In genomic region chr3:187808466-187809291, GRCh38 we compare ENCODE assay signal across 10 cellular contexts.
A peak's percentile ranks its signal among the peaks of the same experiment; 100 is the strongest.
DNase-seq lines count a peak whose midpoint lies in the region; ATAC-seq, FAIRE-seq and TF ChIP-seq lines count a peak whose summit lies in the region.
"Had no signal": no experiment of that assay in that cellular context is flagged by ENCODE, and none has a peak within 500 bp of the region (broad histone marks: within the 10 kb centered on the region; RNA-seq: fewer than 3 reads in every experiment).

No MANE protein-coding gene starts in this region.

- CTCF ChIA-PET in CD4-positive, alpha-beta T cell (lab: Charles Lee): no interaction called here

- peaks cover 2% of the 10 kb centered on the region for H3K27me3 Mint-ChIP-seq in endodermal cell (ENCODE audit: insufficient read depth)
- H3K27me3 Mint-ChIP-seq in CD4-positive, alpha-beta T cell: no peaks in the 10 kb centered on the region
- H3K27me3 Mint-ChIP-seq: activated B cell treated with CpG ODN at 0.5 μM for 24 hours had no signal

- no peak overlapping the region for H3K4me3 ChIP-seq in endodermal cell (ENCODE audit: low read length)
- H3K4me3 ChIP-seq in pancreas: peak overlapping the region in 1 of 4 donors; percentile 11

- intact Hi-C loops in pancreas (cut with DNase I): no loop called here
- intact Hi-C loops in CD4-positive, alpha-beta T cell (cut with DNase I, micrococcal nuclease): no loop called here

- H3K9ac ChIP-seq in endodermal cell (ENCODE audit: extremely low read depth, low read length, poor library complexity, severe bottlenecking): no peak overlapping the region

- 85 to 92% methylated on average over 5 to 12 of the region's 12 CpGs for WGBS in endodermal cell (ENCODE audit: insufficient coverage in 1 of 2, insufficient read length in 1 of 2), 2 experiments
- WGBS in pancreas, 2 donors: 28 to 29% methylated on average over 12 of the region's 12 CpGs

- no peak overlapping the region for H3K27ac ChIP-seq in endodermal cell (ENCODE audit: low read depth, low read length)
- H3K27ac ChIP-seq in pancreas: peak overlapping the region in 3 of 4 donors; percentile 32 to 48 (median 42)
- H3K27ac ChIP-seq in CD4-positive, alpha-beta T cell (ENCODE audit: low read depth, low read length): no peak overlapping the region

- H3K4me1 Mint-ChIP-seq in endodermal cell: peaks cover 21% of the 10 kb centered on the region
- H3K4me1 Mint-ChIP-seq in CD4-positive, alpha-beta T cell (ENCODE audit: low read depth): peaks cover 5% of the 10 kb centered on the region

- no peak overlapping the region for H3K4me3 Mint-ChIP-seq in endodermal cell
- H3K4me3 Mint-ChIP-seq in CD4-positive, alpha-beta T cell: no peak overlapping the region
- H3K4me3 Mint-ChIP-seq: activated B cell treated with CpG ODN at 0.5 μM for 24 hours had no signal

- TF ChIP-seq CTCF in endodermal cell (conservative IDR thresholded peaks at IDR 0.05) (no peak), pancreas (IDR thresholded peaks at IDR 0.05) (no peak)
- no peak for TF ChIP-seq CTCF in CD4-positive, alpha-beta T cell (IDR thresholded peaks at IDR 0.05)

- no peak overlapping the region for H3K27ac Mint-ChIP-seq in endodermal cell
- no peak overlapping the region for H3K27ac Mint-ChIP-seq in CD4-positive, alpha-beta T cell
- H3K27ac Mint-ChIP-seq: activated B cell treated with CpG ODN at 0.5 μM for 24 hours had no signal

- peak; percentile 47 to 75 (median 60) for ATAC-seq in pancreas
- ATAC-seq in CD4-positive, alpha-beta T cell (ENCODE audit: poor library complexity): no peak

- H3K4me1 ChIP-seq in endodermal cell (ENCODE audit: control insufficient read depth, insufficient read depth, low read length) (no peaks in the 10 kb centered on the region), pancreas (peaks cover 0 to 20% (median 6%) of the 10 kb centered on the region in 3 donors)

- DNase-seq in ELF-1 (ENCODE audit: low read depth, low spot score): peak; percentile 56
- peak; percentile 67 for DNase-seq in NCI-H526 treated with DMSO at 0.1 percent for 48 hours (lab: John Stamatoyannopoulos, UW)
- peak; percentile 57 for DNase-seq in endodermal cell
- DNase-seq in pancreas: peak in 1 of 6 donors; percentile 13
- DNase-seq in NK-92 (lab: John Stamatoyannopoulos, UW; ENCODE audit: unreplicated experiment): no peak
- DNase-seq in superior temporal gyrus (ENCODE audit: extremely low spot score): no peak
- no peak for DNase-seq in HUDEP-2 (lab: John Stamatoyannopoulos, UW; ENCODE audit: unreplicated experiment in 76 of 76)
- no peak for DNase-seq in CD4-positive, alpha-beta T cell
- DNase-seq: activated B cell treated with CpG ODN at 0.5 μM for 24 hours, NCI-H524 treated with DMSO at 0.1 percent for 48 hours had no signal

- FAIRE-seq in pancreas (lab: Jason Lieb, UNC): no peak

- H3K36me3 ChIP-seq in endodermal cell (ENCODE audit: control insufficient read depth, insufficient read depth, low read length): no peaks in the 10 kb centered on the region
- no peaks in the 10 kb centered on the region for H3K36me3 ChIP-seq in pancreas

- H3K9me3 ChIP-seq in endodermal cell (ENCODE audit: control insufficient read depth, low read length): peaks cover 5% of the 10 kb centered on the region
- H3K9me3 ChIP-seq in pancreas: no peaks in the 10 kb centered on the region
- no peaks in the 10 kb centered on the region for H3K9me3 ChIP-seq in CD4-positive, alpha-beta T cell (ENCODE audit: control insufficient read depth, low read length)

- no peaks in the 10 kb centered on the region for H3K27me3 ChIP-seq in endodermal cell (ENCODE audit: control insufficient read depth, insufficient read depth, low read length, poor library complexity, severe bottlenecking)
- no peaks in the 10 kb centered on the region for H3K27me3 ChIP-seq in pancreas
- no peaks in the 10 kb centered on the region for H3K27me3 ChIP-seq in CD4-positive, alpha-beta T cell (ENCODE audit: control insufficient read depth, insufficient read depth, low read length)

- POLR2A ChIA-PET in CD4-positive, alpha-beta T cell (lab: Charles Lee): no interaction called here

- no peaks in the 10 kb centered on the region for H3K36me3 Mint-ChIP-seq in endodermal cell (ENCODE audit: low read depth)
- H3K36me3 Mint-ChIP-seq in CD4-positive, alpha-beta T cell (ENCODE audit: low read depth): no peaks in the 10 kb centered on the region

- peaks cover 7% of the 10 kb centered on the region for H3K9me3 Mint-ChIP-seq in endodermal cell
- no peaks in the 10 kb centered on the region for H3K9me3 Mint-ChIP-seq in CD4-positive, alpha-beta T cell
- H3K9me3 Mint-ChIP-seq: activated B cell treated with CpG ODN at 0.5 μM for 24 hours had no signal

Comparison
In these comparisons a context has a peak if more than half of its experiments do, and no peak if none do; other contexts are left out.
1. DNase-seq: peak in ELF-1 (single experiment), NCI-H526 treated with DMSO at 0.1 percent for 48 hours (single experiment) and endodermal cell (single experiment); none in NK-92 (single experiment), superior temporal gyrus (single experiment), HUDEP-2 (0 of 76) and CD4-positive, alpha-beta T cell (0 of 10).
2. H3K27ac ChIP-seq: peak in pancreas (3 of 4); none in endodermal cell (single experiment) and CD4-positive, alpha-beta T cell (single experiment).